14 cellular contexts compared by ENCODE assay signal in genomic region chr14:34867199-34867598, GRCh38. TPM values are rescaled to one million over a fixed set of nuclear protein-coding genes. Genes with fewer than 3 reads are reported as not detected.
DNase-seq lines count a peak whose midpoint lies in the region; ATAC-seq and TF ChIP-seq lines count a peak whose summit lies in the region.
"Had no signal": no experiment of that assay in that cellular context is flagged by ENCODE, and none has a peak within 500 bp of the region (broad histone marks: within the 10 kb centered on the region; RNA-seq: fewer than 3 reads in every experiment).

No MANE protein-coding gene starts in this region.

- peaks cover 60% of the 10 kb centered on the region for H3K4me1 Mint-ChIP-seq in activated naive CD4-positive, alpha-beta T cell treated with anti-CD3 and anti-CD28 coated beads, Interleukin-2, amount 50 U/mL, for 24 hours
- H3K4me1 Mint-ChIP-seq in activated B cell treated with CpG ODN at 0.5 μM for 24 hours (peaks cover 45% of the 10 kb centered on the region), WTC11 (peaks cover 9% of the 10 kb centered on the region)

- ATAC-seq in activated B cell treated with CpG ODN at 0.5 μM for 24 hours (ENCODE audit: low read depth), result no peak
- ATAC-seq in WTC11, result no peak
- no peak for ATAC-seq in HG02938 (IDR thresholded peaks at IDR 0.05; ENCODE audit: unreplicated experiment)
- ATAC-seq: GM23338 had no signal

- no peaks in the 10 kb centered on the region for H3K27me3 Mint-ChIP-seq in activated naive CD4-positive, alpha-beta T cell treated with anti-CD3 and anti-CD28 coated beads, Interleukin-2, amount 50 U/mL, for 24 hours
- H3K27me3 Mint-ChIP-seq in activated B cell treated with CpG ODN at 0.5 μM for 24 hours, result no peaks in the 10 kb centered on the region
- no peaks in the 10 kb centered on the region for H3K27me3 Mint-ChIP-seq in WTC11 (ENCODE audit: low read depth)

- TF ChIP-seq CTCF in activated B cell treated with CpG ODN at 0.5 μM for 24 hours (IDR thresholded peaks at IDR 0.05), result no peak
- no peak for TF ChIP-seq CTCF in WTC11 (IDR thresholded peaks at IDR 0.05)

- DNase-seq in activated naive CD4-positive, alpha-beta T cell treated with Interleukin-2 at 50 U/mL for 16 hours, result no peak
- DNase-seq in NCI-H524 (lab: John Stamatoyannopoulos, UW) (peak; percentile 42 to 72), activated B cell treated with CpG ODN at 0.5 μM for 24 hours (no peak), WTC11 (ENCODE audit: low spot score) (no peak), HK-2 (ENCODE audit: unreplicated experiment) (no peak), NOMO-1 treated with DMSO at 0.1 percent for 48 hours (lab: John Stamatoyannopoulos, UW; ENCODE audit: unreplicated experiment) (no peak)
- DNase-seq: HCEC 1CT, NCI-H1105, NCI-H2081, NCI-H446 treated with DMSO at 0.1 percent for 48 hours, NCI-H774 had no signal

- intact Hi-C loops in activated B cell treated with CpG ODN at 0.5 μM for 24 hours (cut with micrococcal nuclease), result no loop called here

- CTCF ChIA-PET in activated B cell treated with CpG ODN at 0.5 μM for 24 hours (lab: Charles Lee) (interaction anchor here (0.8 to 1.1 kb wide), 2 partner anchors 10 to 144 kb away, joined by 3 to 4 read pairs; no protein-coding TSS in a partner anchor), WTC11 (lab: Charles Lee) (interaction anchor here (1.2 kb wide), 1 partner anchor 8 kb away, joined by 3 read pairs; the partner anchor contains the start of gene BAZ1A)

- no peaks in the 10 kb centered on the region for H3K9me3 Mint-ChIP-seq in activated naive CD4-positive, alpha-beta T cell treated with anti-CD3 and anti-CD28 coated beads, Interleukin-2, amount 50 U/mL, for 24 hours
- H3K9me3 Mint-ChIP-seq in activated B cell treated with CpG ODN at 0.5 μM for 24 hours (no peaks in the 10 kb centered on the region), WTC11 (no peaks in the 10 kb centered on the region)
- H3K9me3 Mint-ChIP-seq: GM23338 had no signal

- peak overlapping the region; percentile 36 for H3K4me3 Mint-ChIP-seq in activated naive CD4-positive, alpha-beta T cell treated with anti-CD3 and anti-CD28 coated beads, Interleukin-2, amount 50 U/mL, for 24 hours
- H3K4me3 Mint-ChIP-seq in activated B cell treated with CpG ODN at 0.5 μM for 24 hours (no peak overlapping the region), WTC11 (no peak overlapping the region)
- H3K4me3 Mint-ChIP-seq: GM23338 had no signal

- POLR2A ChIA-PET in activated B cell treated with CpG ODN at 0.5 μM for 24 hours (lab: Charles Lee) (no interaction called here), WTC11 (lab: Charles Lee) (no interaction called here)

- H3K27ac Mint-ChIP-seq in activated naive CD4-positive, alpha-beta T cell treated with anti-CD3 and anti-CD28 coated beads, Interleukin-2, amount 50 U/mL, for 24 hours, result no peak overlapping the region
- H3K27ac Mint-ChIP-seq in activated B cell treated with CpG ODN at 0.5 μM for 24 hours (peak overlapping the region; percentile 33), WTC11 (no peak overlapping the region)
- H3K27ac Mint-ChIP-seq: GM23338 had no signal

- peaks cover 9% of the 10 kb centered on the region for H3K36me3 Mint-ChIP-seq in activated naive CD4-positive, alpha-beta T cell treated with anti-CD3 and anti-CD28 coated beads, Interleukin-2, amount 50 U/mL, for 24 hours
- H3K36me3 Mint-ChIP-seq in activated B cell treated with CpG ODN at 0.5 μM for 24 hours (ENCODE audit: low read depth), result peaks cover 38% of the 10 kb centered on the region
- H3K36me3 Mint-ChIP-seq in WTC11, result no peaks in the 10 kb centered on the region

TF ChIP-seq in WTC11, 78 proteins besides CTCF, POLR2A, EP300 and RAD21:
- TF ChIP-seq CREB1 (CRISPR knock-in tag; IDR thresholded peaks at IDR 0.05), result no peak
- no peak for TF ChIP-seq EMX1 (CRISPR knock-in tag; IDR thresholded peaks at IDR 0.05)
- no peak for TF ChIP-seq STAT6 (CRISPR knock-in tag; conservative IDR thresholded peaks at IDR 0.05; ENCODE audit: low read depth)
- no peak for TF ChIP-seq ARID4B (CRISPR knock-in tag; IDR thresholded peaks at IDR 0.05; ENCODE audit: borderline replicate concordance)
- no peak for TF ChIP-seq SP1 (CRISPR knock-in tag; conservative IDR thresholded peaks at IDR 0.05)
- TF ChIP-seq AFF4 (CRISPR knock-in tag; IDR thresholded peaks at IDR 0.05; ENCODE audit: borderline replicate concordance), result no peak
- TF ChIP-seq GRHL2 (CRISPR knock-in tag; IDR thresholded peaks at IDR 0.05; ENCODE audit: insufficient replicate concordance, severe bottlenecking), result no peak

RNA-seq across cellular contexts. Expression of gene BAZ1A, which starts 8.0 kb away (rescaled TPM):
- total RNA-seq in activated B cell treated with CpG ODN at 0.5 μM for 24 hours (45.3 and 55.9 TPM in 2 replicates), WTC11 (2021) (17.1 to 28.2 TPM (median 21.2 TPM) in 3 replicates)

Comparison
In these comparisons a context has a peak if more than half of its experiments do, and no peak if none do; other contexts are left out.
1. DNase-seq: peak in NCI-H524 (2 of 2); none in activated naive CD4-positive, alpha-beta T cell treated with Interleukin-2 at 50 U/mL for 16 hours (single experiment), activated B cell treated with CpG ODN at 0.5 μM for 24 hours (single experiment), WTC11 (single experiment), HK-2 (single experiment) and NOMO-1 treated with DMSO at 0.1 percent for 48 hours (single experiment).